9 cellular contexts compared by ENCODE assay signal in genomic region chr15:70636540-70637165, GRCh38.
A peak's percentile ranks its signal among the peaks of the same experiment; 100 is the strongest.
DNase-seq lines count a peak whose midpoint lies in the region; ATAC-seq, FAIRE-seq and TF ChIP-seq lines count a peak whose summit lies in the region.
"Had no signal": no experiment of that assay in that cellular context is flagged by ENCODE, and none has a peak within 500 bp of the region (broad histone marks: within the 10 kb centered on the region; RNA-seq: fewer than 3 reads in every experiment).

No MANE protein-coding gene starts in this region.

- H3K4me3 ChIP-seq in LNCaP clone FGC (ENCODE audit: low read depth, low read length), result no peak overlapping the region
- no peak overlapping the region for H3K4me3 ChIP-seq in GM12878

- POLR2A ChIA-PET in GM12878 (lab: Charles Lee), result interaction anchor here (0.7 kb wide), 1 partner anchor 54 kb away, joined by 7 read pairs; no protein-coding TSS in a partner anchor

- TF ChIP-seq RAD21 in GM12878 (IDR thresholded peaks at IDR 0.05; ENCODE audit: insufficient read depth, low read depth, low read length), result peak; percentile 22; the same call in 1 of the 2 replicates

- H3K27me3 Mint-ChIP-seq in nephron progenitor cell (ENCODE audit: low read depth, poor library complexity), result peaks cover 10% of the 10 kb centered on the region

- no peak overlapping the region for H3K9ac ChIP-seq in GM12878 (ENCODE audit: control insufficient read depth, insufficient read depth, low read length)

- no peaks in the 10 kb centered on the region for H3K9me3 Mint-ChIP-seq in nephron progenitor cell

- no peak for DNase-seq in D721Med (ENCODE audit: insufficient read length, low spot score)
- no peak for DNase-seq in LNCaP clone FGC (ENCODE audit: low read depth)
- no peak for DNase-seq in GM12878 (ENCODE audit: low read depth, low spot score)
- no peak for DNase-seq in nephron progenitor cell
- no peak for DNase-seq in effector CD8-positive, alpha-beta T cell (lab: John Stamatoyannopoulos, UW)
- DNase-seq: NCI-H82 had no signal

- no peak overlapping the region for H3K27ac Mint-ChIP-seq in nephron progenitor cell

- WGBS in GM12878 (ENCODE audit: insufficient coverage, insufficient replicate concordance, low lambda C conversion rate, missing lambda C conversion rate), result 9% methylated on average over 5 of the region's 5 CpGs

- H4K20me1 ChIP-seq in GM12878 (ENCODE audit: control insufficient read depth, insufficient read depth), result no peaks in the 10 kb centered on the region

- peaks cover 0 to 4% of the 10 kb centered on the region in 2 experiments; a peak in 2 of 4 replicates for H3K27me3 ChIP-seq in GM12878 (replicated peaks in 1 of 2; ENCODE audit: control insufficient read depth in 2 of 2, insufficient read depth in 2 of 2, low read length in 1 of 2)

- H3K4me3 Mint-ChIP-seq in nephron progenitor cell, result no peak overlapping the region

- no peak for TF ChIP-seq EP300 in GM12878 (IDR thresholded peaks at IDR 0.05; ENCODE audit: borderline replicate concordance in 1 of 2, control insufficient read depth in 1 of 2, low read depth in 2 of 2, low read length in 2 of 2)

- TF ChIP-seq CTCF in D721Med (IDR thresholded peaks at IDR 0.05; ENCODE audit: insufficient read depth, missing control alignments), result peak; percentile 29
- peak; percentile 31; the same call in 1 of the 2 replicates for TF ChIP-seq CTCF in LNCaP clone FGC (IDR thresholded peaks at IDR 0.05; ENCODE audit: control insufficient read depth, extremely low read depth, insufficient read depth)
- TF ChIP-seq CTCF in GM12878 (IDR thresholded peaks at IDR 0.05 in 2 of 3, conservative IDR thresholded peaks at IDR 0.05 in 1 of 3; ENCODE audit: control insufficient read depth in 2 of 3, extremely low read depth in 1 of 3, insufficient read depth in 1 of 3, low read depth in 3 of 3, low read length in 3 of 3), result peak in 1 of 3 experiments; percentile 14; a peak in 2 of 6 replicates
- TF ChIP-seq CTCF in nephron progenitor cell (IDR thresholded peaks at IDR 0.05), result peak; percentile 15

- no TSS peak for BruUV-seq in GM12878 (replicated peaks; lab: Mats Ljungman, UMichigan)

- in situ Hi-C loops in GM12878 (cut with MboI), result no loop called here

- TF ChIP-seq POLR2A in GM12878 (IDR thresholded peaks at IDR 0.05; ENCODE audit: low read depth, low read length), result no peak

- FAIRE-seq in D721Med (lab: Jason Lieb, UNC), result no peak
- FAIRE-seq in GM12878 (lab: Jason Lieb, UNC), result no peak

- H3K36me3 ChIP-seq in GM12878 (ENCODE audit: control insufficient read depth in 2 of 2, insufficient read depth in 2 of 2, low read length in 1 of 2), result no peaks in the 10 kb centered on the region

- H3K79me2 ChIP-seq in GM12878 (ENCODE audit: control insufficient read depth, insufficient read depth, low read length), result no peaks in the 10 kb centered on the region

- intact Hi-C loops in GM12878 (cut with micrococcal nuclease; ENCODE audit: unreplicated experiment), result no loop called here

- no peaks in the 10 kb centered on the region for H3K4me1 ChIP-seq in GM12878 (ENCODE audit: control insufficient read depth, insufficient read depth, low read length)

- CTCF ChIA-PET in GM12878 (lab: Yijun Ruan, JAX), result interaction anchor here (0.6 kb wide), 1 partner anchor 1850 kb away, joined by 3 read pairs; no protein-coding TSS in a partner anchor

- no peak overlapping the region for H3K4me2 ChIP-seq in GM12878 (ENCODE audit: control insufficient read depth, insufficient read depth)

- RAD21 ChIA-PET in GM12878 (lab: Charles Lee; ENCODE audit: unreplicated experiment), result no interaction called here

- no peaks in the 10 kb centered on the region for H3K36me3 Mint-ChIP-seq in nephron progenitor cell (ENCODE audit: low read depth)

- H2AFZ ChIP-seq in GM12878 (ENCODE audit: control insufficient read depth, low read depth, low read length), result no peak overlapping the region

- peaks cover 16% of the 10 kb centered on the region for H3K4me1 Mint-ChIP-seq in nephron progenitor cell

- ATAC-seq in GM12878 (no peak), HG03095 (IDR thresholded peaks at IDR 0.05; ENCODE audit: unreplicated experiment) (no peak), GM18873 (IDR thresholded peaks at IDR 0.05; ENCODE audit: low FRiP score, unreplicated experiment) (no peak), HG03354 (IDR thresholded peaks at IDR 0.05; ENCODE audit: poor library complexity, severe bottlenecking, unreplicated experiment) (no peak)

- SMC1A ChIA-PET in GM12878 (lab: Charles Lee; ENCODE audit: uncharacterized antibody, unreplicated experiment), result no interaction called here

- no peaks in the 10 kb centered on the region for H3K9me3 ChIP-seq in GM12878 (replicated peaks; ENCODE audit: control insufficient read depth, insufficient read depth, low read length)

- H3K27ac ChIP-seq in GM12878 (ENCODE audit: control insufficient read depth, insufficient read depth), result no peak overlapping the region

TF ChIP-seq in GM12878, 131 proteins besides CTCF, POLR2A, EP300 and RAD21:
- TF ChIP-seq IKZF2 (IDR thresholded peaks at IDR 0.05), result no peak
- no peak for TF ChIP-seq NFYA (IDR thresholded peaks at IDR 0.05; ENCODE audit: borderline replicate concordance, low read depth, low read length)
- no peak for TF ChIP-seq PRDM15 (CRISPR knock-in tag; IDR thresholded peaks at IDR 0.05)
- TF ChIP-seq ZBTB33 (IDR thresholded peaks at IDR 0.05), result no peak
- TF ChIP-seq SP1 (IDR thresholded peaks at IDR 0.05; ENCODE audit: low read depth, low read length), result no peak
TF ChIP-seq in GM12878: peak in this region for 0.
